ENCODE assay signal across 8 cellular contexts in genomic region chr3:25592510-25592968, GRCh38.
DNase-seq lines count a peak whose midpoint lies in the region; ATAC-seq, FAIRE-seq and TF ChIP-seq lines count a peak whose summit lies in the region.

No MANE protein-coding gene starts in this region.

- H3K9me3 Mint-ChIP-seq in neural progenitor cell = no peaks in the 10 kb centered on the region

- no peaks in the 10 kb centered on the region for H3K36me3 ChIP-seq in MG63
- peaks cover 5% of the 10 kb centered on the region in 2 experiments for H3K36me3 ChIP-seq in endothelial cell of umbilical vein (ENCODE audit: control insufficient read depth in 2 of 2, extremely low read depth in 1 of 2, insufficient read depth in 2 of 2, low read length in 2 of 2)
- no peaks in the 10 kb centered on the region for H3K36me3 ChIP-seq in neural progenitor cell

- H3K27ac ChIP-seq in endothelial cell of umbilical vein (ENCODE audit: insufficient read depth, low read depth, low read length) = peak overlapping the region; percentile 25
- H3K27ac ChIP-seq in neural progenitor cell = no peak overlapping the region

- H2AFZ ChIP-seq in endothelial cell of umbilical vein (ENCODE audit: low read depth, low read length) (no peak overlapping the region), neural progenitor cell (replicated peaks) (no peak overlapping the region)

- POLR2A ChIA-PET in endothelial cell of umbilical vein (lab: Charles Lee) = interaction anchor here (2.4 kb wide), 1 partner anchor 164 kb away, joined by 12 read pairs; the partner anchor contains the start of gene RARB

- peaks cover 11% of the 10 kb centered on the region for H3F3A ChIP-seq in neural progenitor cell (ENCODE audit: low read depth)

- peaks cover 5% of the 10 kb centered on the region for H3K36me3 Mint-ChIP-seq in neural progenitor cell

- no peak overlapping the region for H3K4me3 Mint-ChIP-seq in neural progenitor cell

- no peak for TF ChIP-seq POLR2A in endothelial cell of umbilical vein (IDR thresholded peaks at IDR 0.05; ENCODE audit: low read depth, low read length)

- no peak overlapping the region for H3K9ac ChIP-seq in endothelial cell of umbilical vein (replicated peaks; ENCODE audit: extremely low read depth, insufficient read depth, low read length)
- H3K9ac ChIP-seq in neural progenitor cell = no peak overlapping the region

- no peak overlapping the region for H3K4me3 ChIP-seq in MG63
- H3K4me3 ChIP-seq in endothelial cell of umbilical vein (replicated peaks in 1 of 3; ENCODE audit: insufficient read depth in 1 of 3, low read depth in 1 of 3, low read length in 3 of 3) = no peak overlapping the region
- no peak overlapping the region for H3K4me3 ChIP-seq in neural progenitor cell

- H3K9me1 ChIP-seq in endothelial cell of umbilical vein (replicated peaks; ENCODE audit: control insufficient read depth, extremely low read depth, insufficient read depth, low read length) = no peaks in the 10 kb centered on the region

- peak; percentile 15 for FAIRE-seq in endothelial cell of umbilical vein (lab: Jason Lieb, UNC)

- H3K27me3 Mint-ChIP-seq in neural progenitor cell (ENCODE audit: insufficient read depth, low read depth) = peaks cover 2% of the 10 kb centered on the region

- H4K20me1 ChIP-seq in endothelial cell of umbilical vein (replicated peaks; ENCODE audit: control insufficient read depth, extremely low read depth, insufficient read depth, low read length) (no peaks in the 10 kb centered on the region), neural progenitor cell (ENCODE audit: low read depth) (no peaks in the 10 kb centered on the region)

- dilution Hi-C loops in endothelial cell of umbilical vein (cut with MboI; ENCODE audit: extremely low pct_ligation_motif_present, low sequenced_read_pairs) = no loop called here

- H3K4me1 Mint-ChIP-seq in neural progenitor cell = peaks cover 12% of the 10 kb centered on the region

- no TSS peak for BruUV-seq in endothelial cell of umbilical vein (replicated peaks; lab: Mats Ljungman, UMichigan)

- no peaks in the 10 kb centered on the region for H3K9me3 ChIP-seq in MG63
- no peaks in the 10 kb centered on the region for H3K9me3 ChIP-seq in endothelial cell of umbilical vein (replicated peaks; ENCODE audit: control insufficient read depth, insufficient read depth, low read length)
- H3K9me3 ChIP-seq in neural progenitor cell (ENCODE audit: low read depth) = no peaks in the 10 kb centered on the region

- no peak overlapping the region for H3K27ac Mint-ChIP-seq in neural progenitor cell

- DNase-seq in ELR (ENCODE audit: low read depth) (peak; percentile 94), MG63 (peak; percentile 63), endothelial cell of umbilical vein (ENCODE audit: low read depth, low spot score) (peak; percentile 47), neural progenitor cell (ENCODE audit: low spot score) (peak; percentile 43), NCI-H446 treated with DMSO at 0.1 percent for 48 hours (lab: John Stamatoyannopoulos, UW) (no peak), NK-92 (lab: John Stamatoyannopoulos, UW; ENCODE audit: unreplicated experiment) (no peak)
- no peak for DNase-seq in stimulated activated CD4-positive, alpha-beta T cell treated with anti-CD3 and anti-CD28 coated beads, Interleukin-15, amount 100 ng/mL, for 24 hours

- TF ChIP-seq CTCF in endothelial cell of umbilical vein (IDR thresholded peaks at IDR 0.05; ENCODE audit: extremely low read depth in 1 of 2, insufficient read depth in 1 of 2, low read depth in 1 of 2, low read length in 2 of 2) = peak; percentile 7 to 18
- peak; percentile 11 for TF ChIP-seq CTCF in neural progenitor cell (IDR thresholded peaks at IDR 0.05)

- H3K4me2 ChIP-seq in endothelial cell of umbilical vein (ENCODE audit: insufficient read depth, low read length) = no peak overlapping the region
- H3K4me2 ChIP-seq in neural progenitor cell = no peak overlapping the region

- intact Hi-C loops in endothelial cell of umbilical vein (cut with micrococcal nuclease) = loop anchor here (5.0 kb wide), 2 partner anchors 180 to 440 kb away; no protein-coding TSS in a partner anchor

- H3K4me1 ChIP-seq in endothelial cell of umbilical vein (ENCODE audit: control insufficient read depth, extremely low read depth, insufficient read depth, low read length) (peaks cover 6% of the 10 kb centered on the region), neural progenitor cell (no peaks in the 10 kb centered on the region)

- CTCF ChIA-PET in endothelial cell of umbilical vein (lab: Charles Lee) = interaction anchor here (0.8 to 5.0 kb wide), 30 partner anchors 13 to 820 kb away, joined by 3 to 70 read pairs (median 7); partner anchors contain the start of gene RARB

- no peak for ATAC-seq in HG02870 (IDR thresholded peaks at IDR 0.05; ENCODE audit: unreplicated experiment)

- H3K27me3 ChIP-seq in MG63 (no peaks in the 10 kb centered on the region), endothelial cell of umbilical vein (ENCODE audit: control insufficient read depth in 2 of 2, insufficient read depth in 2 of 2, low read length in 2 of 2) (no peaks in the 10 kb centered on the region), neural progenitor cell (no peaks in the 10 kb centered on the region)

- H3K79me2 ChIP-seq in endothelial cell of umbilical vein (ENCODE audit: control insufficient read depth, insufficient read depth, low read length) = no peaks in the 10 kb centered on the region
- H3K79me2 ChIP-seq in neural progenitor cell (ENCODE audit: low read depth) = no peaks in the 10 kb centered on the region

TF ChIP-seq in endothelial cell of umbilical vein, 7 proteins besides CTCF, POLR2A, EP300 and RAD21:
- no peak for TF ChIP-seq GATA2 (IDR thresholded peaks at IDR 0.05; ENCODE audit: insufficient read depth, insufficient read length, low read depth, low read length)
- TF ChIP-seq JUN (IDR thresholded peaks at IDR 0.05; ENCODE audit: borderline replicate concordance, insufficient read depth, insufficient read length, low read depth) = no peak
- TF ChIP-seq FOS (IDR thresholded peaks at IDR 0.05; ENCODE audit: borderline replicate concordance, insufficient read depth, low read length) = no peak
- TF ChIP-seq MYC (IDR thresholded peaks at IDR 0.05; ENCODE audit: low read depth, low read length) = no peak
- TF ChIP-seq, protein P1, sequence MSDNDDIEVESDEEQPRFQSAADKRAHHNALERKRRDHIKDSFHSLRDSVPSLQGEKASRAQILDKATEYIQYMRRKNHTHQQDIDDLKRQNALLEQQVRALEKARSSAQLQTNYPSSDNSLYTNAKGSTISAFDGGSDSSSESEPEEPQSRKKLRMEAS (IDR thresholded peaks at IDR 0.05; ENCODE audit: insufficient read depth, insufficient read length) = no peak
- no peak for TF ChIP-seq EZH2 (IDR thresholded peaks at IDR 0.05; ENCODE audit: borderline replicate concordance, low read depth, low read length, severe bottlenecking)
- no peak for TF ChIP-seq POLR2AphosphoS5 (IDR thresholded peaks at IDR 0.05; ENCODE audit: insufficient read depth, low read depth, low read length)

Comparison
In these comparisons a context has a peak if more than half of its experiments do, and no peak if none do; other contexts are left out.
1. DNase-seq: peak in ELR (single experiment), MG63 (single experiment), endothelial cell of umbilical vein (single experiment) and neural progenitor cell (single experiment); none in NCI-H446 treated with DMSO at 0.1 percent for 48 hours (single experiment), NK-92 (single experiment) and stimulated activated CD4-positive, alpha-beta T cell treated with anti-CD3 and anti-CD28 coated beads, Interleukin-15, amount 100 ng/mL, for 24 hours (single experiment).